Comparison of ENCODE assay signal across 1 cellular context in the genomic region with DNA sequence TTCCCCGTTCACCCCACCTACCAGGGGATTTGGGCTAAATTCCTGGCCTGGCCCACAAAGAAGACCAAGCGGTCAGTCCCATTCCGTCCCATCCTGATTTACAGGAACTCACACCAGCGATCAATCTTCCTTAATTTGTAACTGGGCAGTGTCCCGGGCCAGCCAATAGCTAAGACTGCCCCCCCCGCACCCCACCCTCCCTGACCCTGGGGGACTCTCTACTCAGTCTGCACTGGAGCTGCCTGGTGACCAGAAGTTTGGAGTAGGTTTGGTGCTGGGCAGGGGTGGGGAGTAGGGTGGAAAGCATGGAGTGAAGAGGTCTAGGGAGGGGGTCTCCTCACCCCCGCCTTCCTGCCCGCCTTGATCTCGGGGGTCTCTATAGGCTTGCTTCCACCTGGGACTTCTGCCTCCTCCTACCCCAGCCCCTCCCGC.
TF ChIP-seq lines count a peak whose summit lies in the region.

A gene (plus strand): TSS at position 225 of the 432 bp plus-strand sequence. CDS start 586 bp downstream, outside the sequence.

TF ChIP-seq in SK-N-SH, 30 proteins besides CTCF, POLR2A, EP300 and RAD21 (continued from another document):
- TF ChIP-seq, protein P1, sequence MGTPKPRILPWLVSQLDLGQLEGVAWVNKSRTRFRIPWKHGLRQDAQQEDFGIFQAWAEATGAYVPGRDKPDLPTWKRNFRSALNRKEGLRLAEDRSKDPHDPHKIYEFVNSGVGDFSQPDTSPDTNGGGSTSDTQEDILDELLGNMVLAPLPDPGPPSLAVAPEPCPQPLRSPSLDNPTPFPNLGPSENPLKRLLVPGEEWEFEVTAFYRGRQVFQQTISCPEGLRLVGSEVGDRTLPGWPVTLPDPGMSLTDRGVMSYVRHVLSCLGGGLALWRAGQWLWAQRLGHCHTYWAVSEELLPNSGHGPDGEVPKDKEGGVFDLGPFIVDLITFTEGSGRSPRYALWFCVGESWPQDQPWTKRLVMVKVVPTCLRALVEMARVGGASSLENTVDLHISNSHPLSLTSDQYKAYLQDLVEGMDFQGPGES (IDR thresholded peaks at IDR 0.05; ENCODE audit: low read depth, low read length) = no peak
- no peak for TF ChIP-seq CHD2 (IDR thresholded peaks at IDR 0.05; ENCODE audit: low read length, partially characterized antibody)
- TF ChIP-seq, protein P2, sequence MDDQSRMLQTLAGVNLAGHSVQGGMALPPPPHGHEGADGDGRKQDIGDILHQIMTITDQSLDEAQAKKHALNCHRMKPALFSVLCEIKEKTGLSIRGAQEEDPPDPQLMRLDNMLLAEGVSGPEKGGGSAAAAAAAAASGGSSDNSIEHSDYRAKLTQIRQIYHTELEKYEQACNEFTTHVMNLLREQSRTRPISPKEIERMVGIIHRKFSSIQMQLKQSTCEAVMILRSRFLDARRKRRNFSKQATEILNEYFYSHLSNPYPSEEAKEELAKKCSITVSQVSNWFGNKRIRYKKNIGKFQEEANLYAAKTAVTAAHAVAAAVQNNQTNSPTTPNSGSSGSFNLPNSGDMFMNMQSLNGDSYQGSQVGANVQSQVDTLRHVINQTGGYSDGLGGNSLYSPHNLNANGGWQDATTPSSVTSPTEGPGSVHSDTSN (IDR thresholded peaks at IDR 0.05) = no peak
